ENCODE assay signal across 17 cellular contexts in the genomic region with DNA sequence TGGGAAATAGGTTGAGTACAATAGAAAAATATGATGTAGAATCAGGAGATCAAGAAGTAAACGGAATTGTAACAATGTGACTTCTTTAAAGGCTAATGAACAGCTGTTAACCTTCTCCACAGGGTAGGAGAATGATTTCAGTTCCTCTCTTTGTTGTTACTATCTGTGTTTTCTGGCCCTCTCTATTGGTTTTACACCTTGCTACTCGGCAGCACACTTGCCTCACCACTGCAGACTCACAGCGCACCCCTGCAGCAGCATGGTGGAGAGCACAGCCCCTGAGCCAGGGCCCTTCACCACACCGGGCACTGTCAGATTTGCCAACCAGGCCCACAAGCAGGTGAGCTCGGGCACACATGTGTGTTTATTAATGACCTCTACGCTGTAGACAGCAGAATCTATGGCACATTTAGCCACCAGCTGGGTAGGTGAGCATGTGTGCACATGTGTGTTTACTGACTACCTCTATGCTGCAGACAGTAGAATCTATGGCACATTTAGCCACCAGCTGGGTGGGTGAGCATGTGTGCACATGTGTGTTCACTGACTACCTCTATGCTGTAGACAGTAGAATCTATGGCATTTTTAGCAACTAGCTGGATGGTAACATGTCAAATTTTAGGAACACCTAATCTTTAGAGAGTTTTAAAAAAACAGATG. TPM values are rescaled to one million over a fixed set of nuclear protein-coding genes. Genes with fewer than 3 reads are reported as not detected.
DNase-seq lines count a peak whose midpoint lies in the region; ATAC-seq and TF ChIP-seq lines count a peak whose summit lies in the region.
"Had no signal": no experiment of that assay in that cellular context is flagged by ENCODE, and none has a peak within 500 bp of the region (broad histone marks: within the 10 kb centered on the region; RNA-seq: fewer than 3 reads in every experiment).

No MANE protein-coding gene starts in this region.

- H3K27me3 Mint-ChIP-seq in GM23338 (ENCODE audit: insufficient read depth, low read depth, poor library complexity) (no peaks in the 10 kb centered on the region), osteocyte (ENCODE audit: unreplicated experiment) (no peaks in the 10 kb centered on the region)
- H3K27me3 Mint-ChIP-seq in activated T-helper 1 cell treated with anti-CD3 and anti-CD28 coated beads, Interleukin-12 subunit alpha, Interleukin-12 subunit beta, Interleukin-2, Interleukin-4 antibody, amounts not matched to agents 30 ng/mL and 10 ng/mL and 1 ng/mL, durations not matched to agents 14 hours and 24 hours and 36 hours (ENCODE audit: insufficient read depth): no peaks in the 10 kb centered on the region
- H3K27me3 Mint-ChIP-seq: activated naive CD4-positive, alpha-beta T cell treated with anti-CD3 and anti-CD28 coated beads, Interleukin-2, amount 10 ng/mL, durations not matched to agents 7 days and 5 days had no signal

- no peak overlapping the region for H3K4me3 ChIP-seq in GM23338

- DNase-seq in NCI-H146 (lab: John Stamatoyannopoulos, UW) (peak; percentile 6), NCI-H146 treated with DMSO at 0.1 percent for 48 hours (lab: John Stamatoyannopoulos, UW; ENCODE audit: unreplicated experiment) (no peak), GM23338 (ENCODE audit: low spot score) (peak; percentile 23), NCI-H2171 (lab: John Stamatoyannopoulos, UW) (no peak), osteocyte (ENCODE audit: extremely low spot score, unreplicated experiment) (no peak)
- DNase-seq in stimulated activated effector memory CD8-positive, alpha-beta T cell treated with anti-CD3 and anti-CD28 coated beads, Interleukin-12 subunit alpha, Interleukin-12 subunit beta, amount 100 ng/mL, for 72 hours (ENCODE audit: low spot score in 2 of 2): peak in 1 of 2 donors; percentile 34
- DNase-seq in activated T-helper 1 cell treated with anti-CD3 and anti-CD28 coated beads, Interleukin-12 subunit alpha, Interleukin-12 subunit beta, Interleukin-2, Interleukin-4 antibody, amounts not matched to agents 30 ng/mL and 10 ng/mL and 1 ng/mL, durations not matched to agents 14 hours and 24 hours and 36 hours (ENCODE audit: low spot score): no peak
- DNase-seq: activated CD4-positive, alpha-beta T cell treated with anti-CD3 and anti-CD28 coated beads, Interleukin-2, amount 50 U/mL, for 4 hours; activated naive CD4-positive, alpha-beta T cell treated with anti-CD3 and anti-CD28 coated beads, Interleukin-2, amount 10 ng/mL, durations not matched to agents 7 days and 5 days; DMS 273 treated with DMSO at 0.1 percent for 48 hours; left cardiac atrium; MV-4-11; NCI-H748 treated with DMSO at 0.1 percent for 48 hours; stimulated activated CD4-positive, alpha-beta T cell treated with anti-CD3 and anti-CD28 coated beads, Interleukin-15, amount 100 ng/mL, for 24 hours had no signal

- intact Hi-C loops in activated T-helper 1 cell treated with anti-CD3 and anti-CD28 coated beads, Interleukin-12 subunit alpha, Interleukin-12 subunit beta, Interleukin-2, Interleukin-4 antibody, amounts not matched to agents 30 ng/mL and 10 ng/mL and 1 ng/mL, durations not matched to agents 14 hours and 24 hours and 36 hours (cut with micrococcal nuclease): loop anchor here (1.0 kb wide), 1 partner anchor 10 kb away; no protein-coding TSS in a partner anchor

- H3K27me3 ChIP-seq in GM23338 (ENCODE audit: insufficient read depth): no peaks in the 10 kb centered on the region
- H3K27me3 ChIP-seq: neutrophil had no signal

- H2AFZ ChIP-seq in GM23338: no peak overlapping the region

- H3K9me3 Mint-ChIP-seq in GM23338 (no peaks in the 10 kb centered on the region), osteocyte (ENCODE audit: unreplicated experiment) (no peaks in the 10 kb centered on the region)
- no peaks in the 10 kb centered on the region for H3K9me3 Mint-ChIP-seq in stimulated activated effector memory CD8-positive, alpha-beta T cell treated with anti-CD3 and anti-CD28 coated beads, Interleukin-12 subunit alpha, Interleukin-12 subunit beta, amount 100 ng/mL, for 72 hours
- no peaks in the 10 kb centered on the region for H3K9me3 Mint-ChIP-seq in activated T-helper 1 cell treated with anti-CD3 and anti-CD28 coated beads, Interleukin-12 subunit alpha, Interleukin-12 subunit beta, Interleukin-2, Interleukin-4 antibody, amounts not matched to agents 30 ng/mL and 10 ng/mL and 1 ng/mL, durations not matched to agents 14 hours and 24 hours and 36 hours
- H3K9me3 Mint-ChIP-seq: activated naive CD4-positive, alpha-beta T cell treated with anti-CD3 and anti-CD28 coated beads, Interleukin-2, amount 10 ng/mL, durations not matched to agents 7 days and 5 days had no signal

- H3F3A ChIP-seq in GM23338 (replicated peaks; ENCODE audit: low read depth): no peaks in the 10 kb centered on the region

- peaks cover 16% of the 10 kb centered on the region for H3K36me3 ChIP-seq in GM23338 (ENCODE audit: insufficient read depth)

- no peak overlapping the region for H3K27ac Mint-ChIP-seq in GM23338
- H3K27ac Mint-ChIP-seq in stimulated activated effector memory CD8-positive, alpha-beta T cell treated with anti-CD3 and anti-CD28 coated beads, Interleukin-12 subunit alpha, Interleukin-12 subunit beta, amount 100 ng/mL, for 72 hours: peak overlapping the region; percentile 29
- no peak overlapping the region for H3K27ac Mint-ChIP-seq in activated T-helper 1 cell treated with anti-CD3 and anti-CD28 coated beads, Interleukin-12 subunit alpha, Interleukin-12 subunit beta, Interleukin-2, Interleukin-4 antibody, amounts not matched to agents 30 ng/mL and 10 ng/mL and 1 ng/mL, durations not matched to agents 14 hours and 24 hours and 36 hours
- no peak overlapping the region for H3K27ac Mint-ChIP-seq in osteocyte (ENCODE audit: unreplicated experiment)
- H3K27ac Mint-ChIP-seq: activated naive CD4-positive, alpha-beta T cell treated with anti-CD3 and anti-CD28 coated beads, Interleukin-2, amount 10 ng/mL, durations not matched to agents 7 days and 5 days had no signal

- H3K36me3 Mint-ChIP-seq in GM23338 (ENCODE audit: low read depth) (peaks cover 47% of the 10 kb centered on the region), osteocyte (ENCODE audit: unreplicated experiment) (peaks cover 40% of the 10 kb centered on the region)
- peaks cover 87% of the 10 kb centered on the region for H3K36me3 Mint-ChIP-seq in stimulated activated effector memory CD8-positive, alpha-beta T cell treated with anti-CD3 and anti-CD28 coated beads, Interleukin-12 subunit alpha, Interleukin-12 subunit beta, amount 100 ng/mL, for 72 hours
- H3K36me3 Mint-ChIP-seq in activated T-helper 1 cell treated with anti-CD3 and anti-CD28 coated beads, Interleukin-12 subunit alpha, Interleukin-12 subunit beta, Interleukin-2, Interleukin-4 antibody, amounts not matched to agents 30 ng/mL and 10 ng/mL and 1 ng/mL, durations not matched to agents 14 hours and 24 hours and 36 hours (ENCODE audit: low read depth): peaks cover 36% of the 10 kb centered on the region

- H3K4me1 ChIP-seq in GM23338 (ENCODE audit: insufficient read depth): peaks cover 8% of the 10 kb centered on the region

- H3K27ac ChIP-seq in GM23338 (ENCODE audit: low read depth): no peak overlapping the region
- H3K27ac ChIP-seq: 22Rv1, neutrophil had no signal

- no peak; the same call in 2 of the 3 replicates for ATAC-seq in GM23338
- peak; percentile 96 for ATAC-seq in HG03432 (IDR thresholded peaks at IDR 0.05; ENCODE audit: unreplicated experiment)
- no peak for ATAC-seq in stimulated activated effector memory CD8-positive, alpha-beta T cell treated with anti-CD3 and anti-CD28 coated beads, Interleukin-12 subunit alpha, Interleukin-12 subunit beta, amount 100 ng/mL, for 72 hours
- ATAC-seq: left cardiac atrium had no signal

- no peak for TF ChIP-seq CTCF in GM23338 (conservative IDR thresholded peaks at IDR 0.05; ENCODE audit: low read depth in 2 of 2)
- no peak for TF ChIP-seq CTCF in osteocyte (IDR thresholded peaks at IDR 0.05)

- H3K4me1 Mint-ChIP-seq in GM23338: peaks cover 15% of the 10 kb centered on the region
- peaks cover 14% of the 10 kb centered on the region for H3K4me1 Mint-ChIP-seq in stimulated activated effector memory CD8-positive, alpha-beta T cell treated with anti-CD3 and anti-CD28 coated beads, Interleukin-12 subunit alpha, Interleukin-12 subunit beta, amount 100 ng/mL, for 72 hours
- H3K4me1 Mint-ChIP-seq in activated T-helper 1 cell treated with anti-CD3 and anti-CD28 coated beads, Interleukin-12 subunit alpha, Interleukin-12 subunit beta, Interleukin-2, Interleukin-4 antibody, amounts not matched to agents 30 ng/mL and 10 ng/mL and 1 ng/mL, durations not matched to agents 14 hours and 24 hours and 36 hours (ENCODE audit: low read depth): no peaks in the 10 kb centered on the region
- H3K4me1 Mint-ChIP-seq in osteocyte (ENCODE audit: unreplicated experiment): peaks cover under 1% of the 10 kb centered on the region

- H3K4me3 Mint-ChIP-seq in GM23338: no peak overlapping the region
- no peak overlapping the region for H3K4me3 Mint-ChIP-seq in stimulated activated effector memory CD8-positive, alpha-beta T cell treated with anti-CD3 and anti-CD28 coated beads, Interleukin-12 subunit alpha, Interleukin-12 subunit beta, amount 100 ng/mL, for 72 hours
- H3K4me3 Mint-ChIP-seq in activated T-helper 1 cell treated with anti-CD3 and anti-CD28 coated beads, Interleukin-12 subunit alpha, Interleukin-12 subunit beta, Interleukin-2, Interleukin-4 antibody, amounts not matched to agents 30 ng/mL and 10 ng/mL and 1 ng/mL, durations not matched to agents 14 hours and 24 hours and 36 hours: no peak overlapping the region
- H3K4me3 Mint-ChIP-seq in osteocyte (ENCODE audit: unreplicated experiment): no peak overlapping the region
- H3K4me3 Mint-ChIP-seq: activated naive CD4-positive, alpha-beta T cell treated with anti-CD3 and anti-CD28 coated beads, Interleukin-2, amount 10 ng/mL, durations not matched to agents 7 days and 5 days had no signal

- no peaks in the 10 kb centered on the region for H3K9me2 ChIP-seq in GM23338 (ENCODE audit: insufficient read depth)

- H4K20me1 ChIP-seq in GM23338 (replicated peaks; ENCODE audit: insufficient read depth): peaks cover 14% of the 10 kb centered on the region; the same call in 1 of the 2 replicates

- H3K79me2 ChIP-seq in GM23338 (replicated peaks; ENCODE audit: insufficient read depth): peaks cover 48% of the 10 kb centered on the region

- no peak overlapping the region for H3K4me2 ChIP-seq in GM23338

RNA-seq across cellular contexts. Expression of a gene that starts 16.8 kb away (rescaled TPM):
- 74.7 and 110 TPM in 2 replicates for total RNA-seq in GM23338 (2014; rRNA removed; shearing (Covaris generic))
- 120 and 135 TPM in 2 replicates for polyA plus RNA-seq in GM23338 (2016; fragmentation: Nextera tagmentation; extraction: Ambion mirVana)
- total RNA-seq in activated T-helper 1 cell treated with anti-CD3 and anti-CD28 coated beads, Interleukin-12 subunit alpha, Interleukin-12 subunit beta, Interleukin-2, Interleukin-4 antibody, amounts not matched to agents 30 ng/mL and 10 ng/mL and 1 ng/mL, durations not matched to agents 14 hours and 24 hours and 36 hours: 57.6 and 63.3 TPM in 2 replicates
- total RNA-seq in osteocyte: 30.8 and 34.0 TPM in 2 replicates

RNA-seq across cellular contexts. Expression of a gene that starts 17.3 kb away (rescaled TPM):
- 0.08 and 0.24 TPM in 2 replicates for total RNA-seq in GM23338 (2014; rRNA removed; shearing (Covaris generic))
- polyA plus RNA-seq in GM23338 (2016; fragmentation: Nextera tagmentation; extraction: Ambion mirVana): 0.40 TPM in 1 of 2 replicates, not detected in the other
- not detected in 2 replicates for total RNA-seq in activated T-helper 1 cell treated with anti-CD3 and anti-CD28 coated beads, Interleukin-12 subunit alpha, Interleukin-12 subunit beta, Interleukin-2, Interleukin-4 antibody, amounts not matched to agents 30 ng/mL and 10 ng/mL and 1 ng/mL, durations not matched to agents 14 hours and 24 hours and 36 hours
- not detected in 2 replicates for total RNA-seq in osteocyte

RNA-seq across cellular contexts. Expression of a gene that starts 57.2 kb away (rescaled TPM):
- 15.5 and 23.4 TPM in 2 replicates for total RNA-seq in GM23338 (2014; rRNA removed; shearing (Covaris generic))
- 39.4 and 41.9 TPM in 2 replicates for polyA plus RNA-seq in GM23338 (2016; fragmentation: Nextera tagmentation; extraction: Ambion mirVana)
- total RNA-seq in activated T-helper 1 cell treated with anti-CD3 and anti-CD28 coated beads, Interleukin-12 subunit alpha, Interleukin-12 subunit beta, Interleukin-2, Interleukin-4 antibody, amounts not matched to agents 30 ng/mL and 10 ng/mL and 1 ng/mL, durations not matched to agents 14 hours and 24 hours and 36 hours: 17.3 and 19.1 TPM in 2 replicates
- total RNA-seq in osteocyte: 27.7 and 29.1 TPM in 2 replicates

Comparison
In these comparisons a context has a peak if more than half of its experiments do, and no peak if none do; other contexts are left out.
1. DNase-seq: peak in NCI-H146 (single experiment) and GM23338 (single experiment); none in NCI-H146 treated with DMSO at 0.1 percent for 48 hours (single experiment), activated T-helper 1 cell treated with anti-CD3 and anti-CD28 coated beads, Interleukin-12 subunit alpha, Interleukin-12 subunit beta, Interleukin-2, Interleukin-4 antibody, amounts not matched to agents 30 ng/mL and 10 ng/mL and 1 ng/mL, durations not matched to agents 14 hours and 24 hours and 36 hours (single experiment), NCI-H2171 (single experiment) and osteocyte (single experiment).